ENCODE assay signal across 17 cellular contexts in genomic region chrX:34770511-34770910, GRCh38.
A peak's percentile ranks its signal among the peaks of the same experiment; 100 is the strongest.
DNase-seq lines count a peak whose midpoint lies in the region; ATAC-seq and TF ChIP-seq lines count a peak whose summit lies in the region.
"Had no signal": no experiment of that assay in that cellular context is flagged by ENCODE, and none has a peak within 500 bp of the region (broad histone marks: within the 10 kb centered on the region; RNA-seq: fewer than 3 reads in every experiment).

No MANE protein-coding gene starts in this region.

- TF ChIP-seq CTCF in AG10803 (conservative IDR thresholded peaks at IDR 0.05; ENCODE audit: low read length) (no peak), fibroblast of mammary gland (conservative IDR thresholded peaks at IDR 0.05; ENCODE audit: control insufficient read depth, insufficient read depth, low read depth, low read length) (no peak), natural killer cell (IDR thresholded peaks at IDR 0.05) (no peak)

- H3K27me3 ChIP-seq in H7 (ENCODE audit: control insufficient read depth, insufficient read depth, low read length) = no peaks in the 10 kb centered on the region

- intact Hi-C loops in natural killer cell (cut with micrococcal nuclease) = no loop called here

- no peak overlapping the region for H3K4me3 Mint-ChIP-seq in activated CD8-positive, alpha-beta T cell treated with anti-CD3 and anti-CD28 coated beads, Interleukin-2, amount 10 ng/mL, durations not matched to agents 7 days and 5 days
- no peak overlapping the region for H3K4me3 Mint-ChIP-seq in natural killer cell
- H3K4me3 Mint-ChIP-seq: CD14-positive monocyte; CD8-positive, alpha-beta T cell had no signal

- POLR2A ChIA-PET in activated CD8-positive, alpha-beta T cell treated with anti-CD3 and anti-CD28 coated beads, Interleukin-2, amount 10 ng/mL, durations not matched to agents 7 days and 5 days (lab: Charles Lee) = no interaction called here

- H3K9me3 Mint-ChIP-seq in activated CD8-positive, alpha-beta T cell treated with anti-CD3 and anti-CD28 coated beads, Interleukin-2, amount 10 ng/mL, durations not matched to agents 7 days and 5 days (ENCODE audit: insufficient read depth) = no peaks in the 10 kb centered on the region
- H3K9me3 Mint-ChIP-seq in natural killer cell = peaks cover 1 to 6% of the 10 kb centered on the region in 2 donors
- H3K9me3 Mint-ChIP-seq: CD8-positive, alpha-beta T cell had no signal

- DNase-seq in AG10803 (ENCODE audit: low read depth) = peak; percentile 81
- peak; percentile 58 for DNase-seq in amniotic epithelial cell (ENCODE audit: low read depth)
- DNase-seq in fibroblast of mammary gland (ENCODE audit: low read depth) = peak; percentile 33
- DNase-seq in iris pigment epithelial cell (ENCODE audit: low read depth) = peak; percentile 25
- DNase-seq in activated CD8-positive, alpha-beta T cell treated with anti-CD3 and anti-CD28 coated beads, Interleukin-2, amount 10 ng/mL, durations not matched to agents 7 days and 5 days = no peak
- DNase-seq in H7 = no peak
- DNase-seq in natural killer cell = no peak
- DNase-seq: CD8-positive, alpha-beta T cell; COR-L47; DMS153; DMS79 treated with DMSO at 0.1 percent for 48 hours; EL had no signal

- no peak overlapping the region for H3K4me3 ChIP-seq in AG10803 (ENCODE audit: low read length)
- no peak overlapping the region for H3K4me3 ChIP-seq in fibroblast of mammary gland (ENCODE audit: control insufficient read depth, low read depth, low read length)
- H3K4me3 ChIP-seq in H7 (ENCODE audit: insufficient read depth, low read depth, low read length) = no peak overlapping the region
- H3K4me3 ChIP-seq: A549, K562 had no signal

- CTCF ChIA-PET in activated CD8-positive, alpha-beta T cell treated with anti-CD3 and anti-CD28 coated beads, Interleukin-2, amount 10 ng/mL, durations not matched to agents 7 days and 5 days (lab: Charles Lee) = no interaction called here

- no peak for ATAC-seq in activated CD8-positive, alpha-beta T cell treated with anti-CD3 and anti-CD28 coated beads, Interleukin-2, amount 10 ng/mL, durations not matched to agents 7 days and 5 days
- ATAC-seq in GM21381 (IDR thresholded peaks at IDR 0.05; ENCODE audit: unreplicated experiment) (no peak), natural killer cell (no peak)
- ATAC-seq: A549; CD8-positive, alpha-beta T cell; HCT116; K562 had no signal

- H3K4me1 Mint-ChIP-seq in activated CD8-positive, alpha-beta T cell treated with anti-CD3 and anti-CD28 coated beads, Interleukin-2, amount 10 ng/mL, durations not matched to agents 7 days and 5 days (ENCODE audit: low read depth) = no peaks in the 10 kb centered on the region
- no peaks in the 10 kb centered on the region for H3K4me1 Mint-ChIP-seq in natural killer cell
- H3K4me1 Mint-ChIP-seq: CD14-positive monocyte had no signal

- H3K36me3 ChIP-seq in H7 (replicated peaks; ENCODE audit: control insufficient read depth, insufficient read depth, low read length) = no peaks in the 10 kb centered on the region

- H3K36me3 Mint-ChIP-seq in activated CD8-positive, alpha-beta T cell treated with anti-CD3 and anti-CD28 coated beads, Interleukin-2, amount 10 ng/mL, durations not matched to agents 7 days and 5 days (ENCODE audit: low read depth) = no peaks in the 10 kb centered on the region
- no peaks in the 10 kb centered on the region for H3K36me3 Mint-ChIP-seq in natural killer cell
- H3K36me3 Mint-ChIP-seq: CD14-positive monocyte; CD8-positive, alpha-beta T cell had no signal

- no peak overlapping the region for H3K27ac Mint-ChIP-seq in activated CD8-positive, alpha-beta T cell treated with anti-CD3 and anti-CD28 coated beads, Interleukin-2, amount 10 ng/mL, durations not matched to agents 7 days and 5 days
- no peak overlapping the region for H3K27ac Mint-ChIP-seq in natural killer cell
- H3K27ac Mint-ChIP-seq: CD14-positive monocyte; CD8-positive, alpha-beta T cell had no signal

- H3K27me3 Mint-ChIP-seq in activated CD8-positive, alpha-beta T cell treated with anti-CD3 and anti-CD28 coated beads, Interleukin-2, amount 10 ng/mL, durations not matched to agents 7 days and 5 days (ENCODE audit: low read depth) = no peaks in the 10 kb centered on the region
- H3K27me3 Mint-ChIP-seq in natural killer cell (ENCODE audit: low read depth in 2 of 2) = no peaks in the 10 kb centered on the region

Comparison
In these comparisons a context has a peak if more than half of its experiments do, and no peak if none do; other contexts are left out.
1. DNase-seq: peak in AG10803 (single experiment), amniotic epithelial cell (single experiment), fibroblast of mammary gland (single experiment) and iris pigment epithelial cell (single experiment); none in activated CD8-positive, alpha-beta T cell treated with anti-CD3 and anti-CD28 coated beads, Interleukin-2, amount 10 ng/mL, durations not matched to agents 7 days and 5 days (single experiment), H7 (single experiment) and natural killer cell (single experiment).